Comparison of ENCODE assay signal across 8 cellular contexts in genomic region chr11:10858505-10859360, GRCh38. TPM values are rescaled to one million over a fixed set of nuclear protein-coding genes. Genes with fewer than 3 reads are reported as not detected.
DNase-seq lines count a peak whose midpoint lies in the region; ATAC-seq and TF ChIP-seq lines count a peak whose summit lies in the region.

No MANE protein-coding gene starts in this region.

- H3K36me3 ChIP-seq in ectodermal cell (ENCODE audit: control insufficient read depth, insufficient read depth, low read length), result peaks cover 10% of the 10 kb centered on the region
- H3K36me3 ChIP-seq in lower lobe of right lung, result peaks cover 22% of the 10 kb centered on the region

- no peaks in the 10 kb centered on the region for H3K9me3 ChIP-seq in ectodermal cell (ENCODE audit: control insufficient read depth, low read length)
- H3K9me3 ChIP-seq in lower lobe of right lung, result no peaks in the 10 kb centered on the region

- H3K4me1 ChIP-seq in ectodermal cell (ENCODE audit: control insufficient read depth, insufficient read depth, low read length) (peaks cover 5% of the 10 kb centered on the region), lower lobe of right lung (peaks cover 31% of the 10 kb centered on the region)

- 2% methylated on average over 41 to 42 of the region's 42 CpGs for WGBS in ectodermal cell, 2 experiments

- intact Hi-C loops in lower lobe of right lung (cut with DNase I), result loop anchor here (10.0 kb wide), 1 partner anchor 54 kb away; the partner anchor contains the start of gene EIF4G2

- DNase-seq in DMS79 treated with DMSO at 0.1 percent for 48 hours (lab: John Stamatoyannopoulos, UW) (peak; percentile 68), DMS79 (lab: John Stamatoyannopoulos, UW) (no peak), NCI-H1092 (lab: John Stamatoyannopoulos, UW) (peak; percentile 50), lower lobe of right lung (peak; percentile 76)
- DNase-seq in activated CD4-positive, alpha-beta T cell treated with anti-CD3 and anti-CD28 coated beads for 24 hours (ENCODE audit: low read depth in 2 of 2), result peak; percentile 19 to 33
- peak; percentile 15 to 19 for DNase-seq in stimulated activated CD8-positive, alpha-beta memory T cell treated with anti-CD3 and anti-CD28 coated beads, Interleukin-15, amount 100 ng/mL, for 48 hours (ENCODE audit: low read depth in 2 of 2)

- H3K27ac ChIP-seq in ectodermal cell (ENCODE audit: insufficient read depth, low read depth, low read length, poor library complexity, severe bottlenecking) (peak overlapping the region; percentile 95), lower lobe of right lung (peak overlapping the region; percentile 96)

- no peak for TF ChIP-seq CTCF in lower lobe of right lung (IDR thresholded peaks at IDR 0.05)

- ATAC-seq in HG02571 (IDR thresholded peaks at IDR 0.05; ENCODE audit: unreplicated experiment) (peak; percentile 16), lower lobe of right lung (peak; percentile 60 to 70)

- peak overlapping the region; percentile 81 for H3K4me3 ChIP-seq in ectodermal cell (ENCODE audit: insufficient read depth, low read depth, low read length)
- peak overlapping the region; percentile 80 for H3K4me3 ChIP-seq in lower lobe of right lung

- H3K27me3 ChIP-seq in ectodermal cell (ENCODE audit: control insufficient read depth, insufficient read depth, low read length, poor library complexity, severe bottlenecking), result no peaks in the 10 kb centered on the region
- H3K27me3 ChIP-seq in lower lobe of right lung (ENCODE audit: low read depth), result no peaks in the 10 kb centered on the region

RNA-seq across cellular contexts. Expression of gene ZBED5, which starts 0.9 kb away (rescaled TPM):
- polyA plus RNA-seq in ectodermal cell (2013, experiment 1 of 4), result 86.5 TPM
- 86.5 TPM for polyA plus RNA-seq in ectodermal cell (2013, experiment 2 of 4)
- 77.5 TPM for polyA plus RNA-seq in ectodermal cell (2013, experiment 3 of 4)
- polyA plus RNA-seq in ectodermal cell (2013, experiment 4 of 4), result 97.1 TPM
- total RNA-seq in lower lobe of right lung, result 45.5 TPM

RNA-seq across cellular contexts. Expression of gene EIF4G2, which starts 50.0 kb away (rescaled TPM):
- polyA plus RNA-seq in ectodermal cell (2013, experiment 1 of 4), result 1,042 TPM
- polyA plus RNA-seq in ectodermal cell (2013, experiment 2 of 4), result 1,000 TPM
- polyA plus RNA-seq in ectodermal cell (2013, experiment 3 of 4), result 812 TPM
- 895 TPM for polyA plus RNA-seq in ectodermal cell (2013, experiment 4 of 4)
- total RNA-seq in lower lobe of right lung, result 778 TPM
